22 cellular contexts compared by ENCODE assay signal in genomic region chr22:19808873-19809478, GRCh38. TPM values are rescaled to one million over a fixed set of nuclear protein-coding genes. Genes with fewer than 3 reads are reported as not detected.
"Had no signal": no experiment of that assay in that cellular context is flagged by ENCODE, and none has a peak within 500 bp of the region (broad histone marks: within the 10 kb centered on the region; RNA-seq: fewer than 3 reads in every experiment).

No MANE protein-coding gene starts in this region.

- H3K27ac ChIP-seq: brain microvascular endothelial cell, SK-N-MC, suprapubic skin had no signal

- H3K9me3 ChIP-seq: suprapubic skin had no signal

- ATAC-seq: activated CD8-positive, alpha-beta T cell treated with anti-CD3 and anti-CD28 coated beads for 36 hours; activated T-cell treated with anti-CD3 and anti-CD28 coated beads, Interleukin-2, amount 50 U/mL, for 72 hours; left colon; natural killer cell; stimulated activated naive CD8-positive, alpha-beta T cell treated with anti-CD3 and anti-CD28 coated beads, Interleukin-15, Interleukin-2, amounts not matched to agents 100 U/mL and 50 U/mL, for 24 hours; T-cell had no signal

- H3K36me3 ChIP-seq: brain microvascular endothelial cell, suprapubic skin had no signal

- DNase-seq: activated CD8-positive, alpha-beta T cell treated with anti-CD3 and anti-CD28 coated beads for 36 hours; activated gamma-delta T cell; activated naive CD8-positive, alpha-beta T cell treated with anti-CD3 and anti-CD28 coated beads, Interleukin-2, amount 10 ng/mL, durations not matched to agents 7 days and 5 days; activated T-cell treated with anti-CD3 and anti-CD28 coated beads, Interleukin-2, amount 50 U/mL, for 72 hours; brain microvascular endothelial cell; cortex of kidney; effector CD4-positive, alpha-beta T cell; foreskin fibroblast; glutamatergic neuron; immature natural killer cell; left colon; mesenchymal stem cell; natural killer cell; retina; stimulated activated CD4-positive, alpha-beta T cell treated with anti-CD3 and anti-CD28 coated beads, Interleukin-4, amount 100 ng/mL, for 4 hours; stimulated activated CD8-positive, alpha-beta memory T cell treated with anti-CD3 and anti-CD28 coated beads, Interleukin-4, amount 100 ng/mL, for 48 hours; stimulated activated naive CD8-positive, alpha-beta T cell treated with anti-CD3 and anti-CD28 coated beads, Interleukin-15, Interleukin-2, amounts not matched to agents 100 U/mL and 50 U/mL, for 24 hours; T-cell; T1000 had no signal

- H3K4me3 ChIP-seq: SK-N-MC, skin epidermis, suprapubic skin had no signal

- H3K27me3 ChIP-seq: brain microvascular endothelial cell, suprapubic skin had no signal

RNA-seq across cellular contexts. Expression of gene TBX1, which starts 48.4 kb away (rescaled TPM):
- total RNA-seq: activated CD8-positive, alpha-beta T cell treated with anti-CD3 and anti-CD28 coated beads for 36 hours had no signal
